In genomic region chr19:35066691-35067563, GRCh38 we compare ENCODE assay signal across 1 cellular context.
TF ChIP-seq lines count a peak whose summit lies in the region.

No MANE protein-coding gene starts in this region.

TF ChIP-seq in HEK293, 187 proteins besides CTCF, POLR2A, EP300 and RAD21 (continued from another document and continues in another):
- TF ChIP-seq ZNF214 (tag by site-specific recombination; IDR thresholded peaks at IDR 0.05; ENCODE audit: borderline replicate concordance) (no peak), ZNF398 (tag by site-specific recombination; IDR thresholded peaks at IDR 0.05) (no peak), ZNF645 (tag by site-specific recombination; IDR thresholded peaks at IDR 0.05) (no peak), ZFP41 (tag by site-specific recombination; IDR thresholded peaks at IDR 0.05; ENCODE audit: borderline replicate concordance) (no peak), INSM2 (tag by site-specific recombination; IDR thresholded peaks at IDR 0.05) (no peak), ZNF112 (tag by site-specific recombination; IDR thresholded peaks at IDR 0.05) (no peak), ZBTB20 (tag by site-specific recombination; IDR thresholded peaks at IDR 0.05) (no peak), ZNF239 (tag by site-specific recombination; IDR thresholded peaks at IDR 0.05) (no peak), ZNF2 (tag by site-specific recombination; IDR thresholded peaks at IDR 0.05) (peak; percentile 90), KLF10 (tag by site-specific recombination; IDR thresholded peaks at IDR 0.05) (no peak; the same call in 1 of the 2 replicates), ZNF544 (tag by site-specific recombination; IDR thresholded peaks at IDR 0.05) (no peak), ZNF140 (tag by site-specific recombination; IDR thresholded peaks at IDR 0.05) (no peak), PRDM4 (tag by site-specific recombination; IDR thresholded peaks at IDR 0.05) (no peak), ZNF777 (tag by site-specific recombination; IDR thresholded peaks at IDR 0.05; ENCODE audit: borderline replicate concordance) (no peak), ZNF138 (tag by site-specific recombination; IDR thresholded peaks at IDR 0.05; ENCODE audit: borderline replicate concordance) (no peak), GLI4 (tag by site-specific recombination; IDR thresholded peaks at IDR 0.05) (no peak), ZNF23 (tag by site-specific recombination; IDR thresholded peaks at IDR 0.05; ENCODE audit: borderline replicate concordance) (no peak), ZNF514 (tag by site-specific recombination; IDR thresholded peaks at IDR 0.05) (no peak), ZNF596 (tag by site-specific recombination; IDR thresholded peaks at IDR 0.05) (no peak), ZNF785 (tag by site-specific recombination; IDR thresholded peaks at IDR 0.05) (0 out of 2 replicates have a peak, but pooled peaks have one; percentile 10), ZBTB10 (tag by site-specific recombination; IDR thresholded peaks at IDR 0.05) (peak; percentile 87), ZNF558 (tag by site-specific recombination; IDR thresholded peaks at IDR 0.05) (peak; percentile 59; the same call in 1 of the 2 replicates), ZBTB44 (tag by site-specific recombination; IDR thresholded peaks at IDR 0.05) (peak; percentile 62), ZNF707 (tag by site-specific recombination; IDR thresholded peaks at IDR 0.05) (no peak), ZNF133 (tag by site-specific recombination; IDR thresholded peaks at IDR 0.05) (no peak), ZNF148 (tag by site-specific recombination; IDR thresholded peaks at IDR 0.05; ENCODE audit: borderline replicate concordance) (no peak), ZNF48 (tag by site-specific recombination; IDR thresholded peaks at IDR 0.05) (no peak), MEIS1 (CRISPR knock-in tag; IDR thresholded peaks at IDR 0.05; ENCODE audit: borderline replicate concordance) (no peak), SP3 (tag by site-specific recombination; IDR thresholded peaks at IDR 0.05) (peak; percentile 68), ZNF521 (tag by site-specific recombination; IDR thresholded peaks at IDR 0.05) (no peak), ZSCAN30 (tag by site-specific recombination; IDR thresholded peaks at IDR 0.05) (peak; percentile 98), ZNF10 (tag by site-specific recombination; IDR thresholded peaks at IDR 0.05) (no peak), ZNF843 (tag by site-specific recombination; IDR thresholded peaks at IDR 0.05) (no peak), YY2 (tag by site-specific recombination; IDR thresholded peaks at IDR 0.05) (no peak), GLIS2 (tag by site-specific recombination; IDR thresholded peaks at IDR 0.05) (0 out of 2 replicates have a peak, but pooled peaks have one; percentile 20), ZNF830 (tag by site-specific recombination; IDR thresholded peaks at IDR 0.05; ENCODE audit: low read depth) (no peak), ZNF341 (tag by site-specific recombination; IDR thresholded peaks at IDR 0.05; ENCODE audit: low read depth) (no peak; the same call in 1 of the 2 replicates), REST (tag by site-specific recombination; IDR thresholded peaks at IDR 0.05) (0 out of 2 replicates have a peak, but pooled peaks have one; percentile 40), ZSCAN4 (tag by site-specific recombination; IDR thresholded peaks at IDR 0.05) (peak; percentile 11; the same call in 1 of the 2 replicates), ZNF513 (tag by site-specific recombination; IDR thresholded peaks at IDR 0.05) (no peak)
